22 cellular contexts compared by ENCODE assay signal in genomic region chr9:92896037-92896436, GRCh38. TPM values are rescaled to one million over a fixed set of nuclear protein-coding genes. Genes with fewer than 3 reads are reported as not detected.
DNase-seq lines count a peak whose midpoint lies in the region; ATAC-seq and TF ChIP-seq lines count a peak whose summit lies in the region.
"Had no signal": no experiment of that assay in that cellular context is flagged by ENCODE, and none has a peak within 500 bp of the region (broad histone marks: within the 10 kb centered on the region; RNA-seq: fewer than 3 reads in every experiment).

No MANE protein-coding gene starts in this region.

- H3K4me3 Mint-ChIP-seq in activated CD8-positive, alpha-beta T cell treated with anti-CD3 and anti-CD28 coated beads for 36 hours = no peak overlapping the region
- H3K4me3 Mint-ChIP-seq in activated CD8-positive, alpha-beta T cell treated with anti-CD3 and anti-CD28 coated beads, Interleukin-2, amount 10 ng/mL, durations not matched to agents 7 days and 5 days = no peak overlapping the region
- H3K4me3 Mint-ChIP-seq in osteocyte (ENCODE audit: unreplicated experiment) = no peak overlapping the region
- H3K4me3 Mint-ChIP-seq: CD4-positive, CD25-positive, alpha-beta regulatory T cell had no signal

- ATAC-seq in activated CD8-positive, alpha-beta T cell treated with anti-CD3 and anti-CD28 coated beads for 36 hours = no peak
- ATAC-seq in activated CD8-positive, alpha-beta T cell treated with anti-CD3 and anti-CD28 coated beads, Interleukin-2, amount 10 ng/mL, durations not matched to agents 7 days and 5 days = no peak
- ATAC-seq in GM19463 (IDR thresholded peaks at IDR 0.05; ENCODE audit: unreplicated experiment) = no peak

- H3K4me3 ChIP-seq in WERI-Rb-1 (ENCODE audit: low read depth, low read length) = no peak overlapping the region
- H3K4me3 ChIP-seq: PC-9 had no signal

- H3K9me3 Mint-ChIP-seq in activated CD8-positive, alpha-beta T cell treated with anti-CD3 and anti-CD28 coated beads for 36 hours = no peaks in the 10 kb centered on the region
- no peaks in the 10 kb centered on the region for H3K9me3 Mint-ChIP-seq in activated CD8-positive, alpha-beta T cell treated with anti-CD3 and anti-CD28 coated beads, Interleukin-2, amount 10 ng/mL, durations not matched to agents 7 days and 5 days (ENCODE audit: insufficient read depth)
- H3K9me3 Mint-ChIP-seq in osteocyte (ENCODE audit: unreplicated experiment) = no peaks in the 10 kb centered on the region

- H3K27me3 Mint-ChIP-seq in activated CD8-positive, alpha-beta T cell treated with anti-CD3 and anti-CD28 coated beads for 36 hours = no peaks in the 10 kb centered on the region
- peaks cover 6% of the 10 kb centered on the region for H3K27me3 Mint-ChIP-seq in activated CD8-positive, alpha-beta T cell treated with anti-CD3 and anti-CD28 coated beads, Interleukin-2, amount 10 ng/mL, durations not matched to agents 7 days and 5 days (ENCODE audit: low read depth)
- H3K27me3 Mint-ChIP-seq in osteocyte (ENCODE audit: unreplicated experiment) = peaks cover 27% of the 10 kb centered on the region
- H3K27me3 Mint-ChIP-seq: CD4-positive, CD25-positive, alpha-beta regulatory T cell had no signal

- DNase-seq in activated CD8-positive, alpha-beta T cell treated with anti-CD3 and anti-CD28 coated beads for 36 hours = peak; percentile 24
- DNase-seq in activated CD8-positive, alpha-beta T cell treated with anti-CD3 and anti-CD28 coated beads, Interleukin-2, amount 10 ng/mL, durations not matched to agents 7 days and 5 days = no peak
- peak; percentile 58 for DNase-seq in NCI-H2171 treated with DMSO at 0.1 percent for 48 hours (lab: John Stamatoyannopoulos, UW)
- peak; percentile 88 for DNase-seq in RPMI8226
- peak; percentile 77 for DNase-seq in osteocyte (ENCODE audit: extremely low spot score, unreplicated experiment)
- DNase-seq in middle frontal gyrus (ENCODE audit: extremely low spot score, low spot score) = no peak
- DNase-seq in WERI-Rb-1 = no peak
- DNase-seq: Caco-2; CD4-positive, CD25-positive, alpha-beta regulatory T cell; DMS 273 treated with DMSO at 0.1 percent for 48 hours; DMS79 treated with DMSO at 0.1 percent for 48 hours; H7; Karpas-422; NCI-H1417; NCI-H187 treated with DMSO at 0.1 percent for 48 hours; NCI-H226; NCI-H526; PC-9; SIG-M5; SK-N-SH had no signal

- no peaks in the 10 kb centered on the region for H3K36me3 Mint-ChIP-seq in activated CD8-positive, alpha-beta T cell treated with anti-CD3 and anti-CD28 coated beads for 36 hours (ENCODE audit: low read depth)
- H3K36me3 Mint-ChIP-seq in activated CD8-positive, alpha-beta T cell treated with anti-CD3 and anti-CD28 coated beads, Interleukin-2, amount 10 ng/mL, durations not matched to agents 7 days and 5 days (ENCODE audit: low read depth) = no peaks in the 10 kb centered on the region
- no peaks in the 10 kb centered on the region for H3K36me3 Mint-ChIP-seq in osteocyte (ENCODE audit: unreplicated experiment)
- H3K36me3 Mint-ChIP-seq: CD4-positive, CD25-positive, alpha-beta regulatory T cell had no signal

- no peak for TF ChIP-seq CTCF in activated CD8-positive, alpha-beta T cell treated with anti-CD3 and anti-CD28 coated beads for 36 hours (IDR thresholded peaks at IDR 0.05)
- TF ChIP-seq CTCF in osteocyte (IDR thresholded peaks at IDR 0.05) = no peak
- no peak for TF ChIP-seq CTCF in WERI-Rb-1 (IDR thresholded peaks at IDR 0.05; ENCODE audit: low read depth, low read length)

- no peak overlapping the region for H3K27ac Mint-ChIP-seq in activated CD8-positive, alpha-beta T cell treated with anti-CD3 and anti-CD28 coated beads for 36 hours
- H3K27ac Mint-ChIP-seq in activated CD8-positive, alpha-beta T cell treated with anti-CD3 and anti-CD28 coated beads, Interleukin-2, amount 10 ng/mL, durations not matched to agents 7 days and 5 days = no peak overlapping the region
- H3K27ac Mint-ChIP-seq in osteocyte (ENCODE audit: unreplicated experiment) = no peak overlapping the region

- H3K36me3 ChIP-seq in WERI-Rb-1 = no peaks in the 10 kb centered on the region

- H3K9me3 ChIP-seq in WERI-Rb-1 (ENCODE audit: severe bottlenecking) = no peaks in the 10 kb centered on the region
- H3K9me3 ChIP-seq: Caco-2, SK-N-SH had no signal

- intact Hi-C loops in activated CD8-positive, alpha-beta T cell treated with anti-CD3 and anti-CD28 coated beads for 36 hours (cut with micrococcal nuclease) = no loop called here

- CTCF ChIA-PET in activated CD8-positive, alpha-beta T cell treated with anti-CD3 and anti-CD28 coated beads for 36 hours (lab: Charles Lee) = no interaction called here
- CTCF ChIA-PET in activated CD8-positive, alpha-beta T cell treated with anti-CD3 and anti-CD28 coated beads, Interleukin-2, amount 10 ng/mL, durations not matched to agents 7 days and 5 days (lab: Charles Lee) = no interaction called here

- peaks cover 5% of the 10 kb centered on the region for H3K4me1 Mint-ChIP-seq in activated CD8-positive, alpha-beta T cell treated with anti-CD3 and anti-CD28 coated beads for 36 hours (ENCODE audit: low read depth)
- H3K4me1 Mint-ChIP-seq in activated CD8-positive, alpha-beta T cell treated with anti-CD3 and anti-CD28 coated beads, Interleukin-2, amount 10 ng/mL, durations not matched to agents 7 days and 5 days (ENCODE audit: low read depth) = peaks cover 3% of the 10 kb centered on the region
- no peaks in the 10 kb centered on the region for H3K4me1 Mint-ChIP-seq in osteocyte (ENCODE audit: unreplicated experiment)

- POLR2A ChIA-PET in activated CD8-positive, alpha-beta T cell treated with anti-CD3 and anti-CD28 coated beads for 36 hours (lab: Charles Lee) = no interaction called here
- POLR2A ChIA-PET in activated CD8-positive, alpha-beta T cell treated with anti-CD3 and anti-CD28 coated beads, Interleukin-2, amount 10 ng/mL, durations not matched to agents 7 days and 5 days (lab: Charles Lee) = no interaction called here

- no peaks in the 10 kb centered on the region for H3K27me3 ChIP-seq in WERI-Rb-1 (ENCODE audit: insufficient read depth, low read depth, severe bottlenecking)

- no peak overlapping the region for H3K27ac ChIP-seq in WERI-Rb-1
- H3K27ac ChIP-seq: PC-9, RWPE1 had no signal

RNA-seq across cellular contexts. Expression of gene ZNF484, which starts 18.2 kb away (rescaled TPM):
- total RNA-seq in activated CD8-positive, alpha-beta T cell treated with anti-CD3 and anti-CD28 coated beads for 36 hours = 1 to 10 TPM; 5.8 to 6.2 TPM
- 10 to 100 TPM in 1 of 2 experiments, 1 to 10 TPM in 1; 9.5 to 10.4 TPM for total RNA-seq in activated CD8-positive, alpha-beta T cell treated with anti-CD3 and anti-CD28 coated beads, Interleukin-2, amount 10 ng/mL, durations not matched to agents 7 days and 5 days
- 9.5 and 11.5 TPM in 2 replicates for total RNA-seq in osteocyte

RNA-seq across cellular contexts. Expression of gene FGD3, which starts 51.3 kb away (rescaled TPM):
- 10 to 100 TPM; 41.6 to 43.5 TPM for total RNA-seq in activated CD8-positive, alpha-beta T cell treated with anti-CD3 and anti-CD28 coated beads for 36 hours
- total RNA-seq in activated CD8-positive, alpha-beta T cell treated with anti-CD3 and anti-CD28 coated beads, Interleukin-2, amount 10 ng/mL, durations not matched to agents 7 days and 5 days = 100 to 1,000 TPM; 104 to 107 TPM
- not detected in 2 replicates for total RNA-seq in osteocyte

Comparison
In these comparisons a context has a peak if more than half of its experiments do, and no peak if none do; other contexts are left out.
1. DNase-seq: peak in activated CD8-positive, alpha-beta T cell treated with anti-CD3 and anti-CD28 coated beads for 36 hours (single experiment), NCI-H2171 treated with DMSO at 0.1 percent for 48 hours (single experiment), RPMI8226 (single experiment) and osteocyte (single experiment); none in activated CD8-positive, alpha-beta T cell treated with anti-CD3 and anti-CD28 coated beads, Interleukin-2, amount 10 ng/mL, durations not matched to agents 7 days and 5 days (single experiment), middle frontal gyrus (single experiment) and WERI-Rb-1 (single experiment).
2. RNA of gene FGD3, which starts 51.3 kb away (total RNA-seq): 104 to 107 TPM in activated CD8-positive, alpha-beta T cell treated with anti-CD3 and anti-CD28 coated beads, Interleukin-2, amount 10 ng/mL, durations not matched to agents 7 days and 5 days and 41.6 to 43.5 TPM in activated CD8-positive, alpha-beta T cell treated with anti-CD3 and anti-CD28 coated beads for 36 hours; not detected in osteocyte; every median in the first group is over 10 times any median in the second.